In genomic region chr4:43351970-43352806, GRCh38 we compare ENCODE assay signal across 32 cellular contexts.
"Had no signal": no experiment of that assay in that cellular context is flagged by ENCODE, and none has a peak within 500 bp of the region (broad histone marks: within the 10 kb centered on the region; RNA-seq: fewer than 3 reads in every experiment).

No MANE protein-coding gene starts in this region.

- H3K27me3 ChIP-seq: cardiac muscle cell had no signal

- H3K27ac ChIP-seq: cardiac muscle cell, PC-9, RWPE1, VCaP had no signal

- ATAC-seq: activated naive CD8-positive, alpha-beta T cell treated with anti-CD3 and anti-CD28 coated beads, Interleukin-2, amount 50 U/mL, for 24 hours; activated T-cell treated with anti-CD3 and anti-CD28 coated beads, Interleukin-2, amount 50 U/mL, for 4 hours; K562 had no signal

- H3K4me2 ChIP-seq: PC-9 had no signal

- H3K9me3 Mint-ChIP-seq: activated B cell treated with CpG ODN at 0.5 μM for 24 hours, brain had no signal

- H3K4me1 Mint-ChIP-seq: activated B cell treated with CpG ODN at 0.5 μM for 24 hours; activated naive CD4-positive, alpha-beta T cell treated with anti-CD3 and anti-CD28 coated beads, Interleukin-2, amount 10 ng/mL, durations not matched to agents 7 days and 5 days; activated naive CD8-positive, alpha-beta T cell treated with anti-CD3 and anti-CD28 coated beads, Interleukin-2, amount 50 U/mL, for 24 hours; brain had no signal

- DNase-seq: activated B cell treated with CpG ODN at 0.5 μM for 24 hours; activated CD4-positive, alpha-beta memory T cell treated with anti-CD3 and anti-CD28 coated beads for 36 hours; activated CD4-positive, alpha-beta T cell treated with anti-CD3 and anti-CD28 coated beads for 4 hours; activated CD4-positive, alpha-beta T cell treated with anti-CD3 and anti-CD28 coated beads, Interleukin-2, amount 50 U/mL, for 1 hour; activated CD4-positive, CD25-positive, alpha-beta regulatory T cell treated with anti-CD3 and anti-CD28 coated beads, Interleukin-2, amount 50 U/mL, for 72 hours; activated CD8-positive, alpha-beta memory T cell treated with anti-CD3 and anti-CD28 coated beads, Interleukin-2, amount 50 U/mL, for 4 hours; activated effector memory CD4-positive, alpha-beta T cell treated with Interleukin-2 at 50 U/mL for 16 hours; activated naive CD4-positive, alpha-beta T cell treated with anti-CD3 and anti-CD28 coated beads, Interleukin-2, amount 10 ng/mL, durations not matched to agents 7 days and 5 days; activated naive CD8-positive, alpha-beta T cell treated with anti-CD3 and anti-CD28 coated beads, Interleukin-2, amount 50 U/mL, for 24 hours; activated T-cell treated with anti-CD3 and anti-CD28 coated beads for 4 hours; activated T-cell treated with anti-CD3 and anti-CD28 coated beads, Interleukin-2, amount 50 U/mL, for 4 hours; anterior cingulate cortex; NCI-H1105; NCI-H1417 treated with DMSO at 0.1 percent for 48 hours; NCI-H187 treated with DMSO at 0.1 percent for 48 hours; NCI-H2081 treated with DMSO at 0.1 percent for 48 hours; NCI-H226; NCI-H446 treated with DMSO at 0.1 percent for 48 hours; NCI-H524 treated with DMSO at 0.1 percent for 48 hours; PC-9; Right ventricle myocardium superior; SW 1271; T-helper 1 cell; T-helper 2 cell; T-helper 9 cell had no signal

- H3K27ac Mint-ChIP-seq: activated B cell treated with CpG ODN at 0.5 μM for 24 hours; activated CD4-positive, alpha-beta memory T cell treated with anti-CD3 and anti-CD28 coated beads for 36 hours; activated naive CD4-positive, alpha-beta T cell treated with anti-CD3 and anti-CD28 coated beads, Interleukin-2, amount 10 ng/mL, durations not matched to agents 7 days and 5 days; activated naive CD8-positive, alpha-beta T cell; activated naive CD8-positive, alpha-beta T cell treated with anti-CD3 and anti-CD28 coated beads, Interleukin-2, amount 50 U/mL, for 24 hours; activated T-helper 1 cell treated with anti-CD3 and anti-CD28 coated beads, Interleukin-12 subunit alpha, Interleukin-12 subunit beta, Interleukin-2, Interleukin-4 antibody, amounts not matched to agents 30 ng/mL and 10 ng/mL and 1 ng/mL, durations not matched to agents 14 hours and 24 hours and 36 hours; brain had no signal

- H2AFZ ChIP-seq: PC-9 had no signal

- H3K36me3 ChIP-seq: cardiac muscle cell had no signal

- H3K36me3 Mint-ChIP-seq: activated CD4-positive, alpha-beta memory T cell treated with anti-CD3 and anti-CD28 coated beads for 36 hours; activated naive CD4-positive, alpha-beta T cell treated with anti-CD3 and anti-CD28 coated beads, Interleukin-2, amount 10 ng/mL, durations not matched to agents 7 days and 5 days; activated naive CD8-positive, alpha-beta T cell; brain had no signal

- H3K27me3 Mint-ChIP-seq: activated B cell treated with CpG ODN at 0.5 μM for 24 hours; activated CD4-positive, alpha-beta memory T cell treated with anti-CD3 and anti-CD28 coated beads for 36 hours; activated naive CD4-positive, alpha-beta T cell treated with anti-CD3 and anti-CD28 coated beads, Interleukin-2, amount 10 ng/mL, durations not matched to agents 7 days and 5 days; activated naive CD8-positive, alpha-beta T cell; activated naive CD8-positive, alpha-beta T cell treated with anti-CD3 and anti-CD28 coated beads, Interleukin-2, amount 50 U/mL, for 24 hours; brain had no signal

- H3K4me3 ChIP-seq: cardiac muscle cell, K562, PC-9 had no signal

- H3K4me3 Mint-ChIP-seq: activated B cell treated with CpG ODN at 0.5 μM for 24 hours; activated CD4-positive, alpha-beta memory T cell treated with anti-CD3 and anti-CD28 coated beads for 36 hours; activated naive CD4-positive, alpha-beta T cell treated with anti-CD3 and anti-CD28 coated beads, Interleukin-2, amount 10 ng/mL, durations not matched to agents 7 days and 5 days; activated naive CD8-positive, alpha-beta T cell; activated naive CD8-positive, alpha-beta T cell treated with anti-CD3 and anti-CD28 coated beads, Interleukin-2, amount 50 U/mL, for 24 hours; activated T-cell treated with anti-CD3 and anti-CD28 coated beads, Interleukin-2, amount 50 U/mL, for 4 hours; activated T-helper 1 cell treated with anti-CD3 and anti-CD28 coated beads, Interleukin-12 subunit alpha, Interleukin-12 subunit beta, Interleukin-2, Interleukin-4 antibody, amounts not matched to agents 30 ng/mL and 10 ng/mL and 1 ng/mL, durations not matched to agents 14 hours and 24 hours and 36 hours; brain had no signal
